9 cellular contexts compared by ENCODE assay signal in genomic region chr22:23565942-23566715, GRCh38. TPM values are rescaled to one million over a fixed set of nuclear protein-coding genes. Genes with fewer than 3 reads are reported as not detected.
DNase-seq lines count a peak whose midpoint lies in the region; ATAC-seq and TF ChIP-seq lines count a peak whose summit lies in the region.
"Had no signal": no experiment of that assay in that cellular context is flagged by ENCODE, and none has a peak within 500 bp of the region (broad histone marks: within the 10 kb centered on the region; RNA-seq: fewer than 3 reads in every experiment).

No MANE protein-coding gene starts in this region.

- H3K9me3 Mint-ChIP-seq in activated naive CD8-positive, alpha-beta T cell (ENCODE audit: low read depth), result no peaks in the 10 kb centered on the region
- H3K9me3 Mint-ChIP-seq in HFFc6, result no peaks in the 10 kb centered on the region

- H3K9me3 ChIP-seq in left lung (no peaks in the 10 kb centered on the region), subcutaneous abdominal adipose tissue (ENCODE audit: control insufficient read depth in 5 of 5, low read length in 5 of 5) (no peaks in the 10 kb centered on the region)

- H3K4me3 ChIP-seq in left lung (peak overlapping the region; percentile 6 to 26), subcutaneous abdominal adipose tissue (ENCODE audit: low read depth in 1 of 5, low read length in 5 of 5) (peak overlapping the region; percentile 19 to 59 (median 48))

- peaks cover 10 to 13% of the 10 kb centered on the region in 2 donors for H3K4me1 ChIP-seq in left lung
- H3K4me1 ChIP-seq in subcutaneous abdominal adipose tissue (ENCODE audit: control insufficient read depth in 5 of 5, insufficient read depth in 5 of 5, low read length in 5 of 5), result peaks cover 0 to 10% (median 9%) of the 10 kb centered on the region in 5 donors

- H3K36me3 ChIP-seq in left lung (no peaks in the 10 kb centered on the region), subcutaneous abdominal adipose tissue (ENCODE audit: control insufficient read depth in 5 of 5, insufficient read depth in 5 of 5, low read length in 5 of 5) (no peaks in the 10 kb centered on the region)

- H3K4me1 Mint-ChIP-seq in activated naive CD8-positive, alpha-beta T cell (ENCODE audit: low read depth), result peaks cover 8% of the 10 kb centered on the region
- H3K4me1 Mint-ChIP-seq in HFFc6 (ENCODE audit: low read depth), result no peaks in the 10 kb centered on the region

- H3K27ac Mint-ChIP-seq in activated naive CD8-positive, alpha-beta T cell, result no peak overlapping the region
- no peak overlapping the region for H3K27ac Mint-ChIP-seq in HFFc6

- H3K4me3 Mint-ChIP-seq in activated naive CD8-positive, alpha-beta T cell, result peak overlapping the region; percentile 85
- no peak overlapping the region for H3K4me3 Mint-ChIP-seq in HFFc6

- TF ChIP-seq CTCF in left lung (IDR thresholded peaks at IDR 0.05) (no peak), HFFc6 (IDR thresholded peaks at IDR 0.05) (no peak)

- H3K27me3 ChIP-seq in left lung (peaks cover 17 to 62% of the 10 kb centered on the region in 2 donors), subcutaneous abdominal adipose tissue (ENCODE audit: control insufficient read depth in 5 of 5, insufficient read depth in 4 of 5, low read length in 5 of 5) (peaks cover 11 to 40% (median 31%) of the 10 kb centered on the region in 5 donors)

- intact Hi-C loops in left lung (cut with DNase I), result no loop called here

- H3K27me3 Mint-ChIP-seq in activated naive CD8-positive, alpha-beta T cell, result peaks cover 5% of the 10 kb centered on the region
- peaks cover 47% of the 10 kb centered on the region for H3K27me3 Mint-ChIP-seq in HFFc6 (ENCODE audit: insufficient read depth)

- DNase-seq in NCI-H82 (lab: John Stamatoyannopoulos, UW), result peak; percentile 42
- no peak for DNase-seq in NCI-H82 treated with DMSO at 0.1 percent for 48 hours (lab: John Stamatoyannopoulos, UW; ENCODE audit: unreplicated experiment)
- no peak for DNase-seq in left lung
- DNase-seq in HFFc6, result no peak

- H3K27ac ChIP-seq in left lung (no peak overlapping the region), subcutaneous abdominal adipose tissue (ENCODE audit: low read depth, low read length) (no peak overlapping the region)
- H3K27ac ChIP-seq: KMS-11 had no signal

- ATAC-seq in left lung (peak; percentile 33), GM18873 (IDR thresholded peaks at IDR 0.05; ENCODE audit: low FRiP score, unreplicated experiment) (no peak), GM21367 (IDR thresholded peaks at IDR 0.05; ENCODE audit: unreplicated experiment) (no peak)

- H3K9ac ChIP-seq in subcutaneous abdominal adipose tissue (ENCODE audit: low read length in 5 of 5), result peak overlapping the region in 2 of 5 donors; percentile 14 to 31
- H3K9ac ChIP-seq: KMS-11 had no signal

- no peaks in the 10 kb centered on the region for H3K36me3 Mint-ChIP-seq in activated naive CD8-positive, alpha-beta T cell
- no peaks in the 10 kb centered on the region for H3K36me3 Mint-ChIP-seq in HFFc6 (ENCODE audit: low read depth)

RNA-seq across cellular contexts. Expression of gene IGLL1, which starts 14.0 kb away (rescaled TPM):
- not detected for total RNA-seq in left lung
- not detected for total RNA-seq in HFFc6 (2021; fragmentation: NEBNext Ultra II Directional; extraction: Animal tissue kit (Norgen Biotek cat#: 25700))
